Comparison of ENCODE assay signal across 10 cellular contexts in the genomic region with DNA sequence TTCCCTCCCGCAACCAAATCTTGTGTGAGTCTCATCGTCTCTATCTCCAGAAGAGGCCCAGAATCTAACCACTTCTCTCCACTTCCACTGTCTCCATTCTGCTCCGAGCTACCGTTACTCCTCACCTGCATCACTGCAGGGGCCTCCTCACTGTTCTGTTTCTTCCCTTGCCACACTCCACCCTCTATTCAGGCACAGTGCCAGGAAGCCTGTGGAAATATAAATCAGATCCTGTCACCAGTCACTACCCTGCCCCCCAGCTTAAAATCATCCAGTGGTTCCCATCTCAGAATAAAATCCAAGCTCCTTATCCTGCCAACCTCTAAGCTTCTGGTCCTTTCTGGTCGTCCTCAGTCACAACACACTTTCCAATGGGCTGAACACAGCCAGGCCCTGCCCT. TPM values are rescaled to one million over a fixed set of nuclear protein-coding genes. Genes with fewer than 3 reads are reported as not detected.
A peak's percentile ranks its signal among the peaks of the same experiment; 100 is the strongest.
DNase-seq lines count a peak whose midpoint lies in the region; ATAC-seq lines count a peak whose summit lies in the region.
"Had no signal": no experiment of that assay in that cellular context is flagged by ENCODE, and none has a peak within 500 bp of the region (broad histone marks: within the 10 kb centered on the region; RNA-seq: fewer than 3 reads in every experiment).

No MANE protein-coding gene starts in this region.

- H3K36me3 Mint-ChIP-seq in activated naive CD4-positive, alpha-beta T cell treated with anti-CD3 and anti-CD28 coated beads, Interleukin-2, amount 10 ng/mL, durations not matched to agents 7 days and 5 days, result peaks cover 3% of the 10 kb centered on the region
- H3K36me3 Mint-ChIP-seq in activated T-helper 1 cell treated with anti-CD3 and anti-CD28 coated beads, Interleukin-12 subunit alpha, Interleukin-12 subunit beta, Interleukin-2, Interleukin-4 antibody, amounts not matched to agents 30 ng/mL and 10 ng/mL and 1 ng/mL, durations not matched to agents 14 hours and 24 hours and 36 hours (ENCODE audit: low read depth), result no peaks in the 10 kb centered on the region
- peaks cover 9 to 19% of the 10 kb centered on the region in 2 donors for H3K36me3 Mint-ChIP-seq in stimulated activated naive B cell treated with anti-CD40 and anti-IgM and Interleukin-4, amounts not matched to agents 10 μg/mL and 1 μg/mL and 100 μg/mL, for 72 hours

- peaks cover 9% of the 10 kb centered on the region for H3K9me3 Mint-ChIP-seq in activated naive CD4-positive, alpha-beta T cell treated with anti-CD3 and anti-CD28 coated beads, Interleukin-2, amount 10 ng/mL, durations not matched to agents 7 days and 5 days
- peaks cover 10% of the 10 kb centered on the region for H3K9me3 Mint-ChIP-seq in activated T-helper 1 cell treated with anti-CD3 and anti-CD28 coated beads, Interleukin-12 subunit alpha, Interleukin-12 subunit beta, Interleukin-2, Interleukin-4 antibody, amounts not matched to agents 30 ng/mL and 10 ng/mL and 1 ng/mL, durations not matched to agents 14 hours and 24 hours and 36 hours
- H3K9me3 Mint-ChIP-seq in stimulated activated naive B cell treated with anti-CD40 and anti-IgM and Interleukin-4, amounts not matched to agents 10 μg/mL and 1 μg/mL and 100 μg/mL, for 72 hours, result peaks cover 0 to 2% of the 10 kb centered on the region in 2 donors

- H3K9me3 ChIP-seq in iPS-18c (ENCODE audit: control insufficient read depth, insufficient read depth, low read length), result no peaks in the 10 kb centered on the region

- peaks cover 12% of the 10 kb centered on the region for H3K27me3 Mint-ChIP-seq in activated naive CD4-positive, alpha-beta T cell treated with anti-CD3 and anti-CD28 coated beads, Interleukin-2, amount 10 ng/mL, durations not matched to agents 7 days and 5 days
- peaks cover 3% of the 10 kb centered on the region for H3K27me3 Mint-ChIP-seq in activated T-helper 1 cell treated with anti-CD3 and anti-CD28 coated beads, Interleukin-12 subunit alpha, Interleukin-12 subunit beta, Interleukin-2, Interleukin-4 antibody, amounts not matched to agents 30 ng/mL and 10 ng/mL and 1 ng/mL, durations not matched to agents 14 hours and 24 hours and 36 hours (ENCODE audit: insufficient read depth)
- peaks cover 0 to 5% of the 10 kb centered on the region in 2 donors for H3K27me3 Mint-ChIP-seq in stimulated activated naive B cell treated with anti-CD40 and anti-IgM and Interleukin-4, amounts not matched to agents 10 μg/mL and 1 μg/mL and 100 μg/mL, for 72 hours

- H3K4me3 ChIP-seq in iPS-18c (ENCODE audit: insufficient read depth, low read depth, low read length), result peak overlapping the region; percentile 78; the same call in 1 of the 2 replicates

- peak overlapping the region; percentile 69 for H3K27ac Mint-ChIP-seq in activated naive CD4-positive, alpha-beta T cell treated with anti-CD3 and anti-CD28 coated beads, Interleukin-2, amount 10 ng/mL, durations not matched to agents 7 days and 5 days
- no peak overlapping the region for H3K27ac Mint-ChIP-seq in activated T-helper 1 cell treated with anti-CD3 and anti-CD28 coated beads, Interleukin-12 subunit alpha, Interleukin-12 subunit beta, Interleukin-2, Interleukin-4 antibody, amounts not matched to agents 30 ng/mL and 10 ng/mL and 1 ng/mL, durations not matched to agents 14 hours and 24 hours and 36 hours
- H3K27ac Mint-ChIP-seq in stimulated activated naive B cell treated with anti-CD40 and anti-IgM and Interleukin-4, amounts not matched to agents 10 μg/mL and 1 μg/mL and 100 μg/mL, for 72 hours, result peak overlapping the region; percentile 92

- peak overlapping the region; percentile 83 for H3K4me3 Mint-ChIP-seq in activated naive CD4-positive, alpha-beta T cell treated with anti-CD3 and anti-CD28 coated beads, Interleukin-2, amount 10 ng/mL, durations not matched to agents 7 days and 5 days
- H3K4me3 Mint-ChIP-seq in activated T-helper 1 cell treated with anti-CD3 and anti-CD28 coated beads, Interleukin-12 subunit alpha, Interleukin-12 subunit beta, Interleukin-2, Interleukin-4 antibody, amounts not matched to agents 30 ng/mL and 10 ng/mL and 1 ng/mL, durations not matched to agents 14 hours and 24 hours and 36 hours, result peak overlapping the region; percentile 92
- H3K4me3 Mint-ChIP-seq in stimulated activated naive B cell treated with anti-CD40 and anti-IgM and Interleukin-4, amounts not matched to agents 10 μg/mL and 1 μg/mL and 100 μg/mL, for 72 hours, result peak overlapping the region; percentile 93 to 99

- CTCF ChIA-PET in activated naive CD4-positive, alpha-beta T cell treated with anti-CD3 and anti-CD28 coated beads, Interleukin-2, amount 10 ng/mL, durations not matched to agents 7 days and 5 days (lab: Charles Lee), result no interaction called here

- ATAC-seq in stimulated activated naive B cell treated with anti-CD40 and anti-IgM and Interleukin-4, amounts not matched to agents 10 μg/mL and 1 μg/mL and 100 μg/mL, for 72 hours (replicated peaks), result no peak
- ATAC-seq in HG02973 (IDR thresholded peaks at IDR 0.05; ENCODE audit: unreplicated experiment), result no peak

- peaks cover 16% of the 10 kb centered on the region for H3K4me1 Mint-ChIP-seq in activated naive CD4-positive, alpha-beta T cell treated with anti-CD3 and anti-CD28 coated beads, Interleukin-2, amount 10 ng/mL, durations not matched to agents 7 days and 5 days
- H3K4me1 Mint-ChIP-seq in activated T-helper 1 cell treated with anti-CD3 and anti-CD28 coated beads, Interleukin-12 subunit alpha, Interleukin-12 subunit beta, Interleukin-2, Interleukin-4 antibody, amounts not matched to agents 30 ng/mL and 10 ng/mL and 1 ng/mL, durations not matched to agents 14 hours and 24 hours and 36 hours (ENCODE audit: low read depth), result peaks cover 20% of the 10 kb centered on the region
- peaks cover 34 to 63% of the 10 kb centered on the region in 2 donors for H3K4me1 Mint-ChIP-seq in stimulated activated naive B cell treated with anti-CD40 and anti-IgM and Interleukin-4, amounts not matched to agents 10 μg/mL and 1 μg/mL and 100 μg/mL, for 72 hours

- intact Hi-C loops in activated T-helper 1 cell treated with anti-CD3 and anti-CD28 coated beads, Interleukin-12 subunit alpha, Interleukin-12 subunit beta, Interleukin-2, Interleukin-4 antibody, amounts not matched to agents 30 ng/mL and 10 ng/mL and 1 ng/mL, durations not matched to agents 14 hours and 24 hours and 36 hours (cut with micrococcal nuclease), result loop anchor here (1.0 to 2.0 kb wide), 2 partner anchors 110 to 197 kb away; no protein-coding TSS in a partner anchor

- DNase-seq in activated naive CD4-positive, alpha-beta T cell treated with anti-CD3 and anti-CD28 coated beads, Interleukin-2, amount 10 ng/mL, durations not matched to agents 7 days and 5 days, result no peak
- DNase-seq in activated naive CD4-positive, alpha-beta T cell treated with anti-CD3 and anti-CD28 coated beads, Interleukin-2, amount 50 U/mL, for 16 hours, result no peak
- no peak for DNase-seq in activated T-helper 1 cell treated with anti-CD3 and anti-CD28 coated beads, Interleukin-12 subunit alpha, Interleukin-12 subunit beta, Interleukin-2, Interleukin-4 antibody, amounts not matched to agents 30 ng/mL and 10 ng/mL and 1 ng/mL, durations not matched to agents 14 hours and 24 hours and 36 hours (ENCODE audit: low spot score)
- no peak for DNase-seq in stimulated activated naive B cell treated with anti-CD40 and anti-IgM and Interleukin-4, amounts not matched to agents 10 μg/mL and 1 μg/mL and 100 μg/mL, for 72 hours
- DNase-seq in SW 1271 (lab: John Stamatoyannopoulos, UW), result no peak
- DNase-seq in NCI-H2196 (lab: John Stamatoyannopoulos, UW; ENCODE audit: unreplicated experiment), result no peak
- DNase-seq: stimulated activated CD4-positive, alpha-beta T cell treated with anti-CD3 and anti-CD28 coated beads, Interleukin-1b, Interleukin-23, amount 100 ng/mL, for 48 hours had no signal

RNA-seq across cellular contexts. Expression of gene ZNF175, which starts 24.1 kb away (rescaled TPM):
- total RNA-seq in activated T-helper 1 cell treated with anti-CD3 and anti-CD28 coated beads, Interleukin-12 subunit alpha, Interleukin-12 subunit beta, Interleukin-2, Interleukin-4 antibody, amounts not matched to agents 30 ng/mL and 10 ng/mL and 1 ng/mL, durations not matched to agents 14 hours and 24 hours and 36 hours, result 7.9 and 8.4 TPM in 2 replicates

RNA-seq across cellular contexts. Expression of gene SIGLEC5, which starts 35.0 kb away (rescaled TPM):
- not detected in 2 replicates for total RNA-seq in activated T-helper 1 cell treated with anti-CD3 and anti-CD28 coated beads, Interleukin-12 subunit alpha, Interleukin-12 subunit beta, Interleukin-2, Interleukin-4 antibody, amounts not matched to agents 30 ng/mL and 10 ng/mL and 1 ng/mL, durations not matched to agents 14 hours and 24 hours and 36 hours
- total RNA-seq: LHCN-M2 had no signal

RNA-seq across cellular contexts. Expression of gene SIGLEC14, which starts 51.4 kb away (rescaled TPM):
- not detected in 2 replicates for total RNA-seq in activated T-helper 1 cell treated with anti-CD3 and anti-CD28 coated beads, Interleukin-12 subunit alpha, Interleukin-12 subunit beta, Interleukin-2, Interleukin-4 antibody, amounts not matched to agents 30 ng/mL and 10 ng/mL and 1 ng/mL, durations not matched to agents 14 hours and 24 hours and 36 hours
- total RNA-seq: LHCN-M2 had no signal
